Comparison of ENCODE assay signal across 14 cellular contexts in the genomic region with DNA sequence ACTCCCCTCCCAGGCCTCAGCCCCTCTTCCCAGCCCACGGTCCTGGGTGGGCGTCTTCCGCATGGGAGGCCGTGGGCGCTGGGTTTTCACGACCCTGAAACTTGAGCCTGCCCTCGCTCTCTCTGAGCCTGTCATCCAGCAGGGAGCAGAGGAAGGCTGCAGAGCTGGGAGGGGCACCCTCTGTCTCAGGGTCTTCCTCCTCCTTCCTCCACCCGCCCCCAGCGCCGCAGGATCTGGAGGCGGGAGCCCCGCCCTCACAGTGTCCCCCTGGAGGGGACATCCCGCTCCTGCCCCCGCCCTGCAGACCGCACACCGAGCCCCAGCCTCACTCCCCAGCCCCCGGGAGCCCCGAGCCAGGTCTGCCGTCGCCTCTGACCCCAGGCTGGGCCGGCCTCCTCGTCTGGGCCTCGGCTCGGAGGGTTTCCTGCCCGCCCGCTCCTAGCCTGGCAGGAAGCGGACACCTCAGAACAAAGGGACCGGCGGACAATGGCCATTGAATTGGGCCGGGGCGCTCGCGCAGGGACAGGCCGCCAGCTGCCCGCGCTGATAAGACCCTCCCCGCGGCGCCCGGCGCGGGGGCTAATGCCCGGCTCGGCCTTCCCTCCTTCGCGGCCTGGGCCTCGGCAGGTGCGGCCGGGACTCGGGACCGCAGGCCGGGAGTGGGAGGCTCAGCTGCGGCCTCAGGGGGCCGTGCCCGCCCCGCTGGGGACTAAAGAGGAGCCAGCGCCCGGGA. TPM values are rescaled to one million over a fixed set of nuclear protein-coding genes. Genes with fewer than 3 reads are reported as not detected.
A peak's percentile ranks its signal among the peaks of the same experiment; 100 is the strongest.
DNase-seq lines count a peak whose midpoint lies in the region; FAIRE-seq and TF ChIP-seq lines count a peak whose summit lies in the region.
"Had no signal": no experiment of that assay in that cellular context is flagged by ENCODE, and none has a peak within 500 bp of the region (broad histone marks: within the 10 kb centered on the region; RNA-seq: fewer than 3 reads in every experiment).

No MANE protein-coding gene starts in this region.

- intact Hi-C loops in kidney (cut with DNase I) = no loop called here
- intact Hi-C loops in sigmoid colon (cut with DNase I) = no loop called here

- TF ChIP-seq CTCF in endodermal cell (conservative IDR thresholded peaks at IDR 0.05) (no peak), kidney (IDR thresholded peaks at IDR 0.05; ENCODE audit: borderline replicate concordance, extremely low read depth, insufficient read depth) (no peak), sigmoid colon (IDR thresholded peaks at IDR 0.05) (no peak)

- no peak for TF ChIP-seq POLR2A in sigmoid colon (IDR thresholded peaks at IDR 0.05)

- H3K4me3 ChIP-seq in endodermal cell (ENCODE audit: low read length) = no peak overlapping the region
- no peak overlapping the region for H3K4me3 ChIP-seq in kidney (ENCODE audit: low read length in 2 of 2)
- peak overlapping the region in 2 of 4 donors; percentile 12 to 22 for H3K4me3 ChIP-seq in sigmoid colon

- H3K36me3 ChIP-seq in endodermal cell (ENCODE audit: control insufficient read depth, insufficient read depth, low read length) (no peaks in the 10 kb centered on the region), kidney (ENCODE audit: control insufficient read depth in 1 of 2, insufficient read depth in 2 of 2, low read length in 2 of 2) (no peaks in the 10 kb centered on the region), sigmoid colon (no peaks in the 10 kb centered on the region)

- H3K4me1 ChIP-seq in endodermal cell (ENCODE audit: control insufficient read depth, insufficient read depth, low read length) = peaks cover 10% of the 10 kb centered on the region
- H3K4me1 ChIP-seq in kidney (ENCODE audit: control insufficient read depth in 1 of 2, insufficient read depth in 1 of 2, low read depth in 1 of 2, low read length in 2 of 2) = peaks cover 0 to 16% of the 10 kb centered on the region in 2 donors
- peaks cover 0 to 29% (median 26%) of the 10 kb centered on the region in 4 donors for H3K4me1 ChIP-seq in sigmoid colon

- CTCF ChIA-PET in activated CD4-positive, alpha-beta memory T cell treated with anti-CD3 and anti-CD28 coated beads, Interleukin-2, amount 10 ng/mL, durations not matched to agents 7 days and 5 days (lab: Charles Lee) = interaction anchor here (2.8 kb wide), 1 partner anchor 155 kb away, joined by 9 read pairs; no protein-coding TSS in a partner anchor

- WGBS in endodermal cell (ENCODE audit: insufficient coverage in 1 of 2, insufficient read length in 1 of 2), 2 experiments = 7 to 8% methylated on average over 14 to 58 of the region's 58 CpGs
- 3 to 4% methylated on average over 58 of the region's 58 CpGs for WGBS in sigmoid colon, 2 donors

- FAIRE-seq in kidney (lab: Jason Lieb, UNC) = no peak
- FAIRE-seq: colon had no signal

- DNase-seq in endodermal cell = peak; percentile 89
- no peak for DNase-seq in kidney
- DNase-seq in sigmoid colon = no peak
- DNase-seq in NCI-H526 treated with DMSO at 0.1 percent for 48 hours (lab: John Stamatoyannopoulos, UW) = no peak
- no peak for DNase-seq in SHP77 treated with DMSO at 0.1 percent for 48 hours (lab: John Stamatoyannopoulos, UW)
- DNase-seq in activated CD4-positive, alpha-beta memory T cell treated with anti-CD3 and anti-CD28 coated beads, Interleukin-2, amount 10 ng/mL, durations not matched to agents 7 days and 5 days = no peak
- no peak for DNase-seq in stimulated activated naive CD4-positive, alpha-beta T cell treated with Interleukin-2 at 50 U/mL for 16 hours (lab: John Stamatoyannopoulos, UW)
- DNase-seq: activated naive CD4-positive, alpha-beta T cell treated with Interleukin-2 at 50 U/mL for 16 hours; stimulated activated CD4-positive, alpha-beta T cell treated with anti-CD3 and anti-CD28 coated beads, Interleukin-4, amount 100 ng/mL, for 4 hours had no signal

- no peak for TF ChIP-seq EP300 in Ishikawa (IDR thresholded peaks at IDR 0.05; ENCODE audit: borderline replicate concordance)
- TF ChIP-seq EP300 in sigmoid colon (IDR thresholded peaks at IDR 0.05) = no peak

- peak overlapping the region; percentile 36 for H3K4me3 Mint-ChIP-seq in endodermal cell
- H3K4me3 Mint-ChIP-seq in activated CD4-positive, alpha-beta memory T cell treated with anti-CD3 and anti-CD28 coated beads, Interleukin-2, amount 10 ng/mL, durations not matched to agents 7 days and 5 days = no peak overlapping the region
- H3K4me3 Mint-ChIP-seq: activated CD4-positive, alpha-beta memory T cell treated with anti-CD3 and anti-CD28 coated beads for 36 hours had no signal

- peaks cover 23% of the 10 kb centered on the region for H3K27me3 Mint-ChIP-seq in endodermal cell (ENCODE audit: insufficient read depth)
- H3K27me3 Mint-ChIP-seq in activated CD4-positive, alpha-beta memory T cell treated with anti-CD3 and anti-CD28 coated beads, Interleukin-2, amount 10 ng/mL, durations not matched to agents 7 days and 5 days = peaks cover 31% of the 10 kb centered on the region

- H3K36me3 Mint-ChIP-seq in endodermal cell (ENCODE audit: low read depth) = no peaks in the 10 kb centered on the region
- H3K36me3 Mint-ChIP-seq in activated CD4-positive, alpha-beta memory T cell treated with anti-CD3 and anti-CD28 coated beads, Interleukin-2, amount 10 ng/mL, durations not matched to agents 7 days and 5 days (ENCODE audit: low read depth) = no peaks in the 10 kb centered on the region
- H3K36me3 Mint-ChIP-seq: activated CD4-positive, alpha-beta memory T cell treated with anti-CD3 and anti-CD28 coated beads for 36 hours; CD14-positive monocyte; T-cell had no signal

- no peaks in the 10 kb centered on the region for H3K9me3 Mint-ChIP-seq in endodermal cell
- no peaks in the 10 kb centered on the region for H3K9me3 Mint-ChIP-seq in activated CD4-positive, alpha-beta memory T cell treated with anti-CD3 and anti-CD28 coated beads, Interleukin-2, amount 10 ng/mL, durations not matched to agents 7 days and 5 days
- H3K9me3 Mint-ChIP-seq: activated CD4-positive, alpha-beta memory T cell treated with anti-CD3 and anti-CD28 coated beads for 36 hours; T-cell had no signal

- TF ChIP-seq RAD21 in Ishikawa (IDR thresholded peaks at IDR 0.05; ENCODE audit: low read depth) = no peak

- POLR2A ChIA-PET in activated CD4-positive, alpha-beta memory T cell treated with anti-CD3 and anti-CD28 coated beads, Interleukin-2, amount 10 ng/mL, durations not matched to agents 7 days and 5 days (lab: Charles Lee) = interaction anchor here (0.8 kb wide), 1 partner anchor 8 kb away, joined by 3 read pairs; no protein-coding TSS in a partner anchor

- H3K27me3 ChIP-seq in endodermal cell (ENCODE audit: control insufficient read depth, insufficient read depth, low read length, poor library complexity, severe bottlenecking) (no peaks in the 10 kb centered on the region), sigmoid colon (peaks cover 55 to 94% (median 92%) of the 10 kb centered on the region in 3 donors)

- H3K4me1 Mint-ChIP-seq in endodermal cell = peaks cover 7% of the 10 kb centered on the region
- H3K4me1 Mint-ChIP-seq in activated CD4-positive, alpha-beta memory T cell treated with anti-CD3 and anti-CD28 coated beads, Interleukin-2, amount 10 ng/mL, durations not matched to agents 7 days and 5 days = peaks cover 26% of the 10 kb centered on the region

- no peak overlapping the region for H3K27ac Mint-ChIP-seq in endodermal cell
- H3K27ac Mint-ChIP-seq in activated CD4-positive, alpha-beta memory T cell treated with anti-CD3 and anti-CD28 coated beads, Interleukin-2, amount 10 ng/mL, durations not matched to agents 7 days and 5 days = no peak overlapping the region
- H3K27ac Mint-ChIP-seq: activated CD4-positive, alpha-beta memory T cell treated with anti-CD3 and anti-CD28 coated beads for 36 hours; CD14-positive monocyte had no signal

- H3K9ac ChIP-seq in endodermal cell (ENCODE audit: extremely low read depth, low read length, poor library complexity, severe bottlenecking) (peak overlapping the region; percentile 25), kidney (ENCODE audit: low read length in 2 of 2) (no peak overlapping the region)

- peak overlapping the region; percentile 87 for H3K27ac ChIP-seq in endodermal cell (ENCODE audit: low read depth, low read length)
- peak overlapping the region; percentile 51 to 53 for H3K27ac ChIP-seq in kidney (ENCODE audit: low read depth in 2 of 2, low read length in 2 of 2)
- H3K27ac ChIP-seq in sigmoid colon = peak overlapping the region; percentile 4 to 66 (median 31)

- H3K9me3 ChIP-seq in endodermal cell (ENCODE audit: control insufficient read depth, low read length) (no peaks in the 10 kb centered on the region), kidney (ENCODE audit: control insufficient read depth in 1 of 2, low read length in 2 of 2) (no peaks in the 10 kb centered on the region), sigmoid colon (no peaks in the 10 kb centered on the region)

TF ChIP-seq in Ishikawa, 13 proteins besides CTCF, POLR2A, EP300 and RAD21 (continues in another document):
- 0 out of 2 replicates have a peak, but pooled peaks have one; percentile 43 for TF ChIP-seq ZBTB7A (IDR thresholded peaks at IDR 0.05; ENCODE audit: low read depth)

RNA-seq across cellular contexts. Expression of a gene that starts 15.3 kb away (rescaled TPM):
- 10 to 100 TPM; 43.4 to 59.5 TPM for total RNA-seq in endodermal cell
- polyA plus RNA-seq in endodermal cell (2013, experiment 1 of 2) = 20.9 TPM
- polyA plus RNA-seq in endodermal cell (2013, experiment 2 of 2) = 20.4 TPM
- 48.6 TPM for total RNA-seq in kidney
- polyA plus RNA-seq in kidney (ENCODE audit: insufficient read depth, low read depth, low replicate concordance) = 59.1 TPM
- 10 to 100 TPM in 1 of 4 donors, 1 to 10 TPM in 3; 4.1 to 10.5 (median 6.1) TPM for total RNA-seq in sigmoid colon
- 10 to 100 TPM; 24.3 to 47.4 (median 32.4) TPM for polyA plus RNA-seq in sigmoid colon
- total RNA-seq in activated CD4-positive, alpha-beta memory T cell treated with anti-CD3 and anti-CD28 coated beads, Interleukin-2, amount 10 ng/mL, durations not matched to agents 7 days and 5 days = 10 to 100 TPM; 23.8 to 24.9 TPM

RNA-seq across cellular contexts. Expression of a gene that starts 27.8 kb away (rescaled TPM):
- total RNA-seq in endodermal cell (1 to 10 TPM; 6.4 TPM), kidney (26.1 TPM), sigmoid colon (1 to 10 TPM; 1.8 to 4.2 (median 3.5) TPM)
- polyA plus RNA-seq in endodermal cell (2013, experiment 1 of 2) = 9.1 TPM
- polyA plus RNA-seq in endodermal cell (2013, experiment 2 of 2) = 5.2 TPM
- polyA plus RNA-seq in kidney (ENCODE audit: insufficient read depth, low read depth, low replicate concordance) (6.3 TPM), sigmoid colon (10 to 100 TPM in 1 of 3 donors, 1 to 10 TPM in 1, under 1 TPM in 1; 0.60 to 12.3 (median 2.1) TPM)
- total RNA-seq in activated CD4-positive, alpha-beta memory T cell treated with anti-CD3 and anti-CD28 coated beads, Interleukin-2, amount 10 ng/mL, durations not matched to agents 7 days and 5 days = 1 to 10 TPM; 2.6 to 3.0 TPM
- polyA plus RNA-seq: CD14-positive monocyte had no signal

RNA-seq across cellular contexts. Expression of a gene that starts 51.9 kb away (rescaled TPM):
- 10 to 100 TPM; 21.8 to 26.9 TPM for total RNA-seq in endodermal cell
- 29.0 TPM for polyA plus RNA-seq in endodermal cell (2013, experiment 1 of 2)
- 27.7 TPM for polyA plus RNA-seq in endodermal cell (2013, experiment 2 of 2)
- 38.9 TPM for total RNA-seq in kidney
- polyA plus RNA-seq in kidney (ENCODE audit: insufficient read depth, low read depth, low replicate concordance) = 33.3 TPM
- total RNA-seq in sigmoid colon = 10 to 100 TPM; 31.3 to 46.7 (median 37.1) TPM
- 10 to 100 TPM; 39.8 to 63.7 (median 51.1) TPM for polyA plus RNA-seq in sigmoid colon
- 10 to 100 TPM; 44.2 to 45.7 TPM for total RNA-seq in activated CD4-positive, alpha-beta memory T cell treated with anti-CD3 and anti-CD28 coated beads, Interleukin-2, amount 10 ng/mL, durations not matched to agents 7 days and 5 days

Comparison
In these comparisons a context has a peak if more than half of its experiments do, and no peak if none do; other contexts are left out.
1. H3K27ac ChIP-seq: peak in every context shown above with its lines; median percentile 87 in endodermal cell; 52 in kidney; 31 in sigmoid colon.